In genomic region chr5:135350536-135350935, GRCh38 we compare ENCODE assay signal across 21 cellular contexts. TPM values are rescaled to one million over a fixed set of nuclear protein-coding genes. Genes with fewer than 3 reads are reported as not detected.
DNase-seq lines count a peak whose midpoint lies in the region; ATAC-seq and TF ChIP-seq lines count a peak whose summit lies in the region.
"Had no signal": no experiment of that assay in that cellular context is flagged by ENCODE, and none has a peak within 500 bp of the region (broad histone marks: within the 10 kb centered on the region; RNA-seq: fewer than 3 reads in every experiment).

No MANE protein-coding gene starts in this region.

- no peak overlapping the region for H3K4ac ChIP-seq in IMR-90 (ENCODE audit: low read depth, low read length)

- no peak overlapping the region for H3K9ac ChIP-seq in IMR-90 (ENCODE audit: low read depth, low read length)
- H3K9ac ChIP-seq: KMS-11 had no signal

- H3K9me3 ChIP-seq in left ventricle myocardium inferior (replicated peaks), result no peaks in the 10 kb centered on the region
- no peaks in the 10 kb centered on the region for H3K9me3 ChIP-seq in IMR-90 (ENCODE audit: control insufficient read depth, insufficient read depth, low read length)
- no peaks in the 10 kb centered on the region for H3K9me3 ChIP-seq in aorta (ENCODE audit: control insufficient read depth, low read length)
- H3K9me3 ChIP-seq: BLaER1 treated with 17β-estradiol and CSF1 and Interleukin-3, amounts not matched to agents 10 nM and 100 nM had no signal

- no peak for DNase-seq in Right ventricle myocardium superior
- no peak for DNase-seq in left ventricle myocardium inferior
- no peak for DNase-seq in IMR-90
- DNase-seq in left ventricle myocardium superior, result no peak
- peak; percentile 18 to 52 for DNase-seq in aorta
- DNase-seq in DMS79 treated with DMSO at 0.1 percent for 48 hours (lab: John Stamatoyannopoulos, UW), result no peak
- no peak for DNase-seq in HEK293T (ENCODE audit: extremely low spot score)
- DNase-seq: CD4-positive, alpha-beta T cell; H9; NCI-H1048; NCI-H1417; NCI-H1694; NCI-H2029 treated with DMSO at 0.1 percent for 48 hours; NCI-H446 treated with DMSO at 0.1 percent for 48 hours; NCI-H526; NCI-H82; RPMI8226; SHP77 treated with DMSO at 0.1 percent for 48 hours had no signal

- H2BK20ac ChIP-seq in IMR-90 (ENCODE audit: low read depth, low read length), result no peak overlapping the region

- H3K27ac ChIP-seq in left ventricle myocardium inferior (replicated peaks), result no peak overlapping the region
- H3K27ac ChIP-seq in IMR-90 (ENCODE audit: insufficient read depth, low read length), result no peak overlapping the region
- H3K27ac ChIP-seq in aorta (ENCODE audit: low read depth in 1 of 2, low read length in 2 of 2), result no peak overlapping the region
- H3K27ac ChIP-seq: BLaER1 treated with 17β-estradiol and CSF1 and Interleukin-3, amounts not matched to agents 10 nM and 100 nM; KMS-11 had no signal

- no peak for TF ChIP-seq POLR2A in IMR-90 (IDR thresholded peaks at IDR 0.05; ENCODE audit: low read depth, low read length)

- H4K5ac ChIP-seq in IMR-90 (ENCODE audit: low read depth, low read length), result no peak overlapping the region

- POLR2A ChIA-PET in IMR-90 (lab: Charles Lee; ENCODE audit: unreplicated experiment), result no interaction called here
- POLR2A ChIA-PET in HEK293T (lab: Yijun Ruan, JAX), result no interaction called here

- H3K23ac ChIP-seq in IMR-90 (ENCODE audit: low read depth, low read length), result no peak overlapping the region

- H4K91ac ChIP-seq in IMR-90 (ENCODE audit: insufficient read depth, low read depth, low read length), result no peak overlapping the region

- H3K27me3 ChIP-seq in left ventricle myocardium inferior (ENCODE audit: low read depth), result no peaks in the 10 kb centered on the region
- no peaks in the 10 kb centered on the region for H3K27me3 ChIP-seq in IMR-90 (ENCODE audit: control insufficient read depth, insufficient read depth, low read length)
- no peaks in the 10 kb centered on the region for H3K27me3 ChIP-seq in aorta (ENCODE audit: control insufficient read depth in 1 of 2, insufficient read depth in 2 of 2, low read length in 1 of 2)
- H3K27me3 ChIP-seq: BLaER1 treated with 17β-estradiol and CSF1 and Interleukin-3, amounts not matched to agents 10 nM and 100 nM had no signal

- H3K4me1 ChIP-seq in left ventricle myocardium inferior, result peaks cover 48% of the 10 kb centered on the region
- H3K4me1 ChIP-seq in IMR-90 (ENCODE audit: control insufficient read depth, insufficient read depth, low read length), result peaks cover 26% of the 10 kb centered on the region
- no peaks in the 10 kb centered on the region for H3K4me1 ChIP-seq in aorta (ENCODE audit: control insufficient read depth in 1 of 2, insufficient read depth in 2 of 2, low read length in 2 of 2)

- H2AK5ac ChIP-seq in IMR-90 (ENCODE audit: low read depth, low read length), result peak overlapping the region; percentile 14; the same call in 1 of the 2 replicates

- peaks cover 50% of the 10 kb centered on the region for H3K9me1 ChIP-seq in IMR-90 (ENCODE audit: insufficient read depth, low read length)

- TF ChIP-seq CTCF in left ventricle myocardium inferior (IDR thresholded peaks at IDR 0.05; ENCODE audit: borderline replicate concordance), result no peak
- TF ChIP-seq CTCF in IMR-90 (conservative IDR thresholded peaks at IDR 0.05; ENCODE audit: low read depth, low read length), result no peak

- H4K20me1 ChIP-seq in IMR-90 (ENCODE audit: insufficient read depth, low read length), result peaks cover 19% of the 10 kb centered on the region

- no peak overlapping the region for H4K8ac ChIP-seq in IMR-90 (ENCODE audit: low read depth in 2 of 2, low read length in 2 of 2)

- H2AFZ ChIP-seq in IMR-90 (replicated peaks; ENCODE audit: low read length, poor library complexity), result no peak overlapping the region
- H2AFZ ChIP-seq: GM23338 had no signal

- H2BK120ac ChIP-seq in IMR-90 (ENCODE audit: low read depth, low read length), result no peak overlapping the region

- dilution Hi-C loops in IMR-90 (cut with HindIII; ENCODE audit: low sequenced_read_pairs, unreplicated experiment), result no loop called here

- no peak overlapping the region for H2BK15ac ChIP-seq in IMR-90 (ENCODE audit: low read depth, low read length)

- ATAC-seq in Right ventricle myocardium superior (ENCODE audit: poor library complexity) (peak; percentile 64), IMR-90 (ENCODE audit: low read depth) (no peak), left ventricle myocardium superior (peak; percentile 53), aorta (ENCODE audit: low FRiP score) (no peak)
- ATAC-seq: GM23338 had no signal

- no peak for TF ChIP-seq RAD21 in IMR-90 (IDR thresholded peaks at IDR 0.05; ENCODE audit: low read length)

- H2AK9ac ChIP-seq in IMR-90 (replicated peaks; ENCODE audit: low read depth, low read length, poor library complexity), result no peak overlapping the region

- peaks cover 54 to 84% of the 10 kb centered on the region in 2 experiments for H3K79me1 ChIP-seq in IMR-90 (ENCODE audit: low read depth in 1 of 2, low read length in 2 of 2)

- no peak overlapping the region for H3K4me2 ChIP-seq in IMR-90 (ENCODE audit: low read depth, low read length)
- H3K4me2 ChIP-seq: BLaER1 treated with 17β-estradiol and CSF1 and Interleukin-3, amounts not matched to agents 10 nM and 100 nM; GM23338; KMS-11 had no signal

- no peak overlapping the region for H2BK5ac ChIP-seq in IMR-90 (ENCODE audit: low read depth, low read length, poor library complexity, severe bottlenecking)

- H3K36me3 ChIP-seq in left ventricle myocardium inferior (peaks cover 31% of the 10 kb centered on the region), IMR-90 (ENCODE audit: control insufficient read depth, insufficient read depth, low read length) (peaks cover 37% of the 10 kb centered on the region), aorta (ENCODE audit: control insufficient read depth in 1 of 2, insufficient read depth in 2 of 2, low read length in 1 of 2) (peaks cover 4 to 7% of the 10 kb centered on the region in 2 donors)

- no TSS peak for BruUV-seq in IMR-90 (replicated peaks; lab: Mats Ljungman, UMichigan)

- intact Hi-C loops in Right ventricle myocardium superior (cut with DNase I) (no loop called here), left ventricle myocardium inferior (cut with micrococcal nuclease) (no loop called here), IMR-90 (cut with micrococcal nuclease) (loop anchor here (10.0 kb wide), 1 partner anchor 204 kb away; no protein-coding TSS in a partner anchor), left ventricle myocardium superior (cut with micrococcal nuclease) (no loop called here), aorta (cut with DNase I) (no loop called here)

- no peak overlapping the region for H3K14ac ChIP-seq in IMR-90 (replicated peaks; ENCODE audit: low read depth, low read length)

- H3K4me3 ChIP-seq in left ventricle myocardium inferior (no peak overlapping the region), IMR-90 (ENCODE audit: insufficient read depth, low read depth, low read length) (no peak overlapping the region), aorta (ENCODE audit: low read length in 2 of 2) (no peak overlapping the region)
- H3K4me3 ChIP-seq: BLaER1 treated with 17β-estradiol and CSF1 and Interleukin-3, amounts not matched to agents 10 nM and 100 nM; GM23338 had no signal

- in situ Hi-C loops in IMR-90 (cut with MboI; ENCODE audit: low sequenced_read_pairs), result no loop called here

- no peak overlapping the region for H3K56ac ChIP-seq in IMR-90 (ENCODE audit: extremely low read depth, insufficient read depth, low read length)

- H3K18ac ChIP-seq in IMR-90 (ENCODE audit: low read depth, low read length), result no peak overlapping the region

- CTCF ChIA-PET in IMR-90 (lab: Yijun Ruan, JAX), result no interaction called here
- CTCF ChIA-PET in HEK293T (lab: Yijun Ruan, JAX), result no interaction called here

- 100% methylated on average over 10 of the region's 10 CpGs; no CpG with 5 or more reads in 1 of the 2 experiments for WGBS in IMR-90 (ENCODE audit: extremely low coverage in 2 of 2, insufficient read length in 1 of 2), 2 experiments
- WGBS in aorta, 2 donors, result 94 to 95% methylated on average over 10 of the region's 10 CpGs

TF ChIP-seq in IMR-90, 13 proteins besides CTCF, POLR2A, EP300 and RAD21 (continues in another document):
- TF ChIP-seq MAZ (IDR thresholded peaks at IDR 0.05; ENCODE audit: borderline replicate concordance, low read depth, low read length) (no peak), FOS (IDR thresholded peaks at IDR 0.05; ENCODE audit: low read depth, low read length) (no peak), MAFK (IDR thresholded peaks at IDR 0.05; ENCODE audit: low read depth, low read length) (no peak), BHLHE40 (IDR thresholded peaks at IDR 0.05; ENCODE audit: low read depth, low read length) (no peak), NFE2L2 (IDR thresholded peaks at IDR 0.05; ENCODE audit: low read depth, low read length) (no peak), CEBPB (IDR thresholded peaks at IDR 0.05; ENCODE audit: low read depth, low read length) (no peak)

TF ChIP-seq in HEK293T, 16 proteins besides CTCF, POLR2A, EP300 and RAD21:
- TF ChIP-seq FOXK2 (IDR thresholded peaks at IDR 0.05) (no peak), ZNF384 (IDR thresholded peaks at IDR 0.05) (no peak), ELF4 (IDR thresholded peaks at IDR 0.05) (no peak), SUZ12 (IDR thresholded peaks at IDR 0.05) (no peak), TARDBP (IDR thresholded peaks at IDR 0.05) (no peak), CTBP1 (IDR thresholded peaks at IDR 0.05; ENCODE audit: borderline replicate concordance) (no peak), L3MBTL2 (conservative IDR thresholded peaks at IDR 0.05) (no peak), FOXM1 (IDR thresholded peaks at IDR 0.05; ENCODE audit: borderline replicate concordance) (no peak), HDGF (IDR thresholded peaks at IDR 0.05; ENCODE audit: borderline replicate concordance) (no peak), ARNT (IDR thresholded peaks at IDR 0.05) (no peak)
TF ChIP-seq in HEK293T: peak in this region for 0.

RNA-seq across cellular contexts. Expression of gene MACROH2A1, which starts 48.5 kb away (rescaled TPM):
- total RNA-seq in Right ventricle myocardium superior, result 102 TPM
- total RNA-seq in left ventricle myocardium inferior, result 103 TPM
- 126 and 141 TPM in 2 replicates for total RNA-seq in IMR-90 (2012; rRNA removed)
- polyA plus RNA-seq in IMR-90 (2012; rRNA removed), result 122 and 132 TPM in 2 replicates
- polyA plus RNA-seq in IMR-90 (2012; cell fraction: cytosol; rRNA removed), result 111 and 126 TPM in 2 replicates
- 211 and 389 TPM in 2 replicates for polyA plus RNA-seq in IMR-90 (2012; cell fraction: nucleus; rRNA removed; ENCODE audit: low replicate concordance)
- total RNA-seq in left ventricle myocardium superior, result 119 TPM
- total RNA-seq in aorta, result 100 to 1,000 TPM in 1 of 2 donors, 10 to 100 TPM in 1; 99.0 to 113 TPM
- polyA plus RNA-seq in aorta, result 100 to 1,000 TPM in 1 of 2 donors, 10 to 100 TPM in 1; 79.6 to 113 TPM

Comparison
In these comparisons a context has a peak if more than half of its experiments do, and no peak if none do; other contexts are left out.
1. ATAC-seq: peak in Right ventricle myocardium superior (single experiment) and left ventricle myocardium superior (single experiment); none in IMR-90 (single experiment) and aorta (single experiment).
2. DNase-seq: peak in aorta (2 of 2); none in Right ventricle myocardium superior (single experiment), left ventricle myocardium inferior (single experiment), IMR-90 (single experiment), left ventricle myocardium superior (single experiment), DMS79 treated with DMSO at 0.1 percent for 48 hours (single experiment) and HEK293T (single experiment).